In genomic region chr6:74574794-74575193, GRCh38 we compare ENCODE assay signal across 8 cellular contexts.
DNase-seq lines count a peak whose midpoint lies in the region; ATAC-seq and TF ChIP-seq lines count a peak whose summit lies in the region.

No MANE protein-coding gene starts in this region.

- no peaks in the 10 kb centered on the region for H3K36me3 Mint-ChIP-seq in endodermal cell (ENCODE audit: low read depth)
- H3K36me3 Mint-ChIP-seq in stimulated activated naive B cell treated with anti-CD40 and anti-IgM and Interleukin-4, amounts not matched to agents 10 μg/mL and 1 μg/mL and 100 μg/mL, for 72 hours: no peaks in the 10 kb centered on the region

- peak; percentile 36 for ATAC-seq in GM19324 (IDR thresholded peaks at IDR 0.05; ENCODE audit: low FRiP score, unreplicated experiment)
- ATAC-seq in stimulated activated naive B cell treated with anti-CD40 and anti-IgM and Interleukin-4, amounts not matched to agents 10 μg/mL and 1 μg/mL and 100 μg/mL, for 72 hours (replicated peaks): peak; percentile 51 to 56

- 57% methylated on average over 5 of the region's 5 CpGs; no CpG with 5 or more reads in 1 of the 2 experiments for WGBS in endodermal cell (ENCODE audit: insufficient coverage in 1 of 2, insufficient read length in 1 of 2), 2 experiments
- 39 to 66% (median 43%) methylated on average over 5 of the region's 5 CpGs for WGBS in adrenal gland, 4 donors
- 63 to 71% methylated on average over 5 of the region's 5 CpGs for WGBS in testis, 2 donors

- no peak overlapping the region for H3K27ac ChIP-seq in endodermal cell (ENCODE audit: low read depth, low read length)
- no peak overlapping the region for H3K27ac ChIP-seq in adrenal gland
- no peak overlapping the region for H3K27ac ChIP-seq in testis

- no peaks in the 10 kb centered on the region for H3K27me3 ChIP-seq in endodermal cell (ENCODE audit: control insufficient read depth, insufficient read depth, low read length, poor library complexity, severe bottlenecking)
- H3K27me3 ChIP-seq in adrenal gland: no peaks in the 10 kb centered on the region
- H3K27me3 ChIP-seq in testis: no peaks in the 10 kb centered on the region

- H3K4me1 Mint-ChIP-seq in endodermal cell: no peaks in the 10 kb centered on the region
- H3K4me1 Mint-ChIP-seq in stimulated activated naive B cell treated with anti-CD40 and anti-IgM and Interleukin-4, amounts not matched to agents 10 μg/mL and 1 μg/mL and 100 μg/mL, for 72 hours: no peaks in the 10 kb centered on the region

- H3K27ac Mint-ChIP-seq in endodermal cell: no peak overlapping the region
- H3K27ac Mint-ChIP-seq in stimulated activated naive B cell treated with anti-CD40 and anti-IgM and Interleukin-4, amounts not matched to agents 10 μg/mL and 1 μg/mL and 100 μg/mL, for 72 hours: no peak overlapping the region

- H3K4me1 ChIP-seq in endodermal cell (ENCODE audit: control insufficient read depth, insufficient read depth, low read length): no peaks in the 10 kb centered on the region
- no peaks in the 10 kb centered on the region for H3K4me1 ChIP-seq in adrenal gland (replicated peaks in 1 of 2)
- H3K4me1 ChIP-seq in testis: no peaks in the 10 kb centered on the region

- peak; percentile 24 for DNase-seq in AG10803 (ENCODE audit: low read depth)
- DNase-seq in NCI-H146 treated with DMSO at 0.1 percent for 48 hours (lab: John Stamatoyannopoulos, UW; ENCODE audit: unreplicated experiment): peak; percentile 3
- DNase-seq in endodermal cell: peak; percentile 51
- no peak for DNase-seq in stimulated activated naive B cell treated with anti-CD40 and anti-IgM and Interleukin-4, amounts not matched to agents 10 μg/mL and 1 μg/mL and 100 μg/mL, for 72 hours
- DNase-seq in adrenal gland: no peak
- DNase-seq in testis: no peak
- DNase-seq in posterior cingulate gyrus: no peak

- no peak for TF ChIP-seq POLR2A in adrenal gland (IDR thresholded peaks at IDR 0.05)
- no peak for TF ChIP-seq POLR2A in testis (IDR thresholded peaks at IDR 0.05)

- H3K9me3 ChIP-seq in endodermal cell (ENCODE audit: control insufficient read depth, low read length) (no peaks in the 10 kb centered on the region), adrenal gland (replicated peaks in 1 of 3) (no peaks in the 10 kb centered on the region), testis (no peaks in the 10 kb centered on the region)

- no peak overlapping the region for H3K4me3 Mint-ChIP-seq in endodermal cell
- no peak overlapping the region for H3K4me3 Mint-ChIP-seq in stimulated activated naive B cell treated with anti-CD40 and anti-IgM and Interleukin-4, amounts not matched to agents 10 μg/mL and 1 μg/mL and 100 μg/mL, for 72 hours

- no peaks in the 10 kb centered on the region for H3K27me3 Mint-ChIP-seq in endodermal cell (ENCODE audit: insufficient read depth)
- H3K27me3 Mint-ChIP-seq in stimulated activated naive B cell treated with anti-CD40 and anti-IgM and Interleukin-4, amounts not matched to agents 10 μg/mL and 1 μg/mL and 100 μg/mL, for 72 hours: no peaks in the 10 kb centered on the region

- H3K9ac ChIP-seq in endodermal cell (ENCODE audit: extremely low read depth, low read length, poor library complexity, severe bottlenecking): no peak overlapping the region

- H3K9me3 Mint-ChIP-seq in endodermal cell: no peaks in the 10 kb centered on the region
- H3K9me3 Mint-ChIP-seq in stimulated activated naive B cell treated with anti-CD40 and anti-IgM and Interleukin-4, amounts not matched to agents 10 μg/mL and 1 μg/mL and 100 μg/mL, for 72 hours: no peaks in the 10 kb centered on the region

- intact Hi-C loops in adrenal gland (cut with DNase I): no loop called here
- intact Hi-C loops in testis (cut with DNase I; ENCODE audit: low total_unique reads): no loop called here
- intact Hi-C loops in posterior cingulate gyrus (cut with DNase I): no loop called here

- H3K4me3 ChIP-seq in AG10803 (ENCODE audit: low read length) (no peak overlapping the region), endodermal cell (ENCODE audit: low read length) (no peak overlapping the region), adrenal gland (no peak overlapping the region), testis (no peak overlapping the region)

- H3K36me3 ChIP-seq in endodermal cell (ENCODE audit: control insufficient read depth, insufficient read depth, low read length) (no peaks in the 10 kb centered on the region), adrenal gland (replicated peaks in 1 of 2) (no peaks in the 10 kb centered on the region), testis (ENCODE audit: low read depth, missing control alignments) (no peaks in the 10 kb centered on the region)

- TF ChIP-seq CTCF in AG10803 (conservative IDR thresholded peaks at IDR 0.05; ENCODE audit: low read length) (peak; percentile 60), endodermal cell (conservative IDR thresholded peaks at IDR 0.05) (peak; percentile 84), adrenal gland (IDR thresholded peaks at IDR 0.05) (peak in 3 of 6 experiments; percentile 9 to 34 (median 33)), testis (IDR thresholded peaks at IDR 0.05) (no peak)

Comparison
In these comparisons a context has a peak if more than half of its experiments do, and no peak if none do; other contexts are left out.
1. DNase-seq: peak in AG10803 (single experiment), NCI-H146 treated with DMSO at 0.1 percent for 48 hours (single experiment) and endodermal cell (single experiment); none in stimulated activated naive B cell treated with anti-CD40 and anti-IgM and Interleukin-4, amounts not matched to agents 10 μg/mL and 1 μg/mL and 100 μg/mL, for 72 hours (single experiment), adrenal gland (0 of 7), testis (single experiment) and posterior cingulate gyrus (0 of 10).
2. CTCF ChIP-seq: peak in AG10803 (single experiment) and endodermal cell (single experiment); none in testis (0 of 3).